22 cellular contexts compared by ENCODE assay signal in the genomic region with DNA sequence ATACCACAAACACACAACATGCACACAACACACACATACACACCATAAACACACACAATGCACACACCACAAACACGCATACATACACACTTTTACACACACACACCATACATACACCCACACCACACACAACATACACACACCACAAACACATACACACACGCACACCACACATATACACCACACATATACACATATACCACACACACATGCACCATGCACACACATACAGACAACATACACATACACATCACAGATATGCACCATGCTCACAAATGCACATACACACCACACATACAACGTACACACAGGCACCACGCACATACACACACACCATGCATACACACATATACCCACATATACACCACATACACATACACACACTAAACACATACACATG. TPM values are rescaled to one million over a fixed set of nuclear protein-coding genes. Genes with fewer than 3 reads are reported as not detected.
"Had no signal": no experiment of that assay in that cellular context is flagged by ENCODE, and none has a peak within 500 bp of the region (broad histone marks: within the 10 kb centered on the region; RNA-seq: fewer than 3 reads in every experiment).

No MANE protein-coding gene starts in this region.

- H3K4me2 ChIP-seq: PC-9 had no signal

- H3K9me3 ChIP-seq: ascending aorta had no signal

- H3K36me3 ChIP-seq: ascending aorta had no signal

- H2AFZ ChIP-seq: PC-9 had no signal

- H3K27me3 ChIP-seq: ascending aorta, body of pancreas had no signal

- DNase-seq: activated CD4-positive, alpha-beta memory T cell treated with anti-CD3 and anti-CD28 coated beads, Interleukin-2, amount 10 ng/mL, durations not matched to agents 7 days and 5 days; activated CD4-positive, alpha-beta T cell treated with anti-CD3 and anti-CD28 coated beads, Interleukin-2, amount 10 ng/mL, durations not matched to agents 7 days and 5 days; activated CD4-positive, CD25-positive, alpha-beta regulatory T cell; activated naive CD4-positive, alpha-beta T cell treated with anti-CD3 and anti-CD28 coated beads, Interleukin-2, amount 50 U/mL, for 16 hours; activated naive CD8-positive, alpha-beta T cell treated with anti-CD3 and anti-CD28 coated beads, Interleukin-2, amount 10 ng/mL, durations not matched to agents 7 days and 5 days; activated T-cell treated with anti-CD3 and anti-CD28 coated beads for 4 hours; activated T-cell treated with anti-CD3 and anti-CD28 coated beads, Interleukin-2, amount 50 U/mL, for 48 hours; body of pancreas; Karpas-422; NCI-H1048; NCI-H187 treated with DMSO at 0.1 percent for 48 hours; NCI-H2081 treated with DMSO at 0.1 percent for 48 hours; NCI-H446; NCI-H524; PC-9; SIG-M5; T-cell had no signal

- H3K27ac ChIP-seq: ascending aorta, body of pancreas, PC-9, VCaP had no signal

- ATAC-seq: activated T-helper 17 cell treated with anti-CD3 and anti-CD28 coated beads, Interleukin-2, amount 50 U/mL, for 72 hours; body of pancreas; T-cell had no signal

- H3K4me3 ChIP-seq: ascending aorta, body of pancreas, PC-9 had no signal

RNA-seq across cellular contexts. Expression of a gene that starts 11.7 kb away (rescaled TPM):
- total RNA-seq: ascending aorta, RPMI7951 had no signal

RNA-seq across cellular contexts. Expression of a gene that starts 36.4 kb away (rescaled TPM):
- total RNA-seq: activated CD4-positive, alpha-beta memory T cell treated with anti-CD3 and anti-CD28 coated beads, Interleukin-2, amount 10 ng/mL, durations not matched to agents 7 days and 5 days; activated CD4-positive, alpha-beta T cell treated with anti-CD3 and anti-CD28 coated beads, Interleukin-2, amount 10 ng/mL, durations not matched to agents 7 days and 5 days; activated T-helper 17 cell treated with anti-CD3 and anti-CD28 coated beads, Interleukin-2, amount 50 U/mL, for 72 hours; ascending aorta; T-helper 2 cell treated with Interferon-gamma antibody and Interleukin-4, amounts not matched to agents 100 ng/mL and 5 ng/mL, for 36 hours had no signal
